Comparison of ENCODE assay signal across 4 cellular contexts in genomic region chr11:82689347-82689746, GRCh38. TPM values are rescaled to one million over a fixed set of nuclear protein-coding genes. Genes with fewer than 3 reads are reported as not detected.
"Had no signal": no experiment of that assay in that cellular context is flagged by ENCODE, and none has a peak within 500 bp of the region (broad histone marks: within the 10 kb centered on the region; RNA-seq: fewer than 3 reads in every experiment).

No MANE protein-coding gene starts in this region.

RNA-seq across cellular contexts. Expression of gene FAM181B, which starts 44.3 kb away (rescaled TPM):
- total RNA-seq: activated naive CD4-positive, alpha-beta T cell treated with anti-CD3 and anti-CD28 coated beads, Interleukin-2, amount 50 U/mL, for 72 hours; activated T-cell treated with anti-CD3 and anti-CD28 coated beads, Interleukin-2, amount 50 U/mL, for 72 hours; left lobe of liver; T-helper 1 cell treated with Interleukin-12 subunit alpha and Interleukin-12 subunit beta and Interleukin-4 antibody, amounts not matched to agents 30 ng/mL and 1 ng/mL, for 36 hours had no signal
